In genomic region chr10:133600657-133601056, GRCh38 we compare ENCODE assay signal across 36 cellular contexts. TPM values are rescaled to one million over a fixed set of nuclear protein-coding genes. Genes with fewer than 3 reads are reported as not detected.
"Had no signal": no experiment of that assay in that cellular context is flagged by ENCODE, and none has a peak within 500 bp of the region (broad histone marks: within the 10 kb centered on the region; RNA-seq: fewer than 3 reads in every experiment).

No MANE protein-coding gene starts in this region.

- H3K27me3 ChIP-seq: body of pancreas, brain microvascular endothelial cell had no signal

- H3K27ac ChIP-seq: adrenal gland, body of pancreas, brain microvascular endothelial cell, breast epithelium, VCaP had no signal

- H3K9me3 ChIP-seq: adrenal gland, body of pancreas, breast epithelium had no signal

- ATAC-seq: activated CD8-positive, alpha-beta T cell treated with anti-CD3 and anti-CD28 coated beads for 36 hours; activated naive CD4-positive, alpha-beta T cell treated with anti-CD3 and anti-CD28 coated beads, Interleukin-2, amount 50 U/mL, for 72 hours; activated T-cell treated with anti-CD3 and anti-CD28 coated beads, Interleukin-2, amount 50 U/mL, for 4 hours; activated T-cell treated with anti-CD3 and anti-CD28 coated beads, Interleukin-2, amount 50 U/mL, for 72 hours; activated T-helper 17 cell treated with anti-CD3 and anti-CD28 coated beads, Interleukin-2, amount 50 U/mL, for 72 hours; body of pancreas had no signal

- FAIRE-seq: astrocyte, TTC549 had no signal

- DNase-seq: activated B cell treated with CpG ODN at 0.5 μM for 24 hours; activated CD4-positive, alpha-beta memory T cell treated with anti-CD3 and anti-CD28 coated beads for 36 hours; activated CD4-positive, alpha-beta T cell treated with anti-CD3 and anti-CD28 coated beads for 4 hours; activated CD4-positive, alpha-beta T cell treated with anti-CD3 and anti-CD28 coated beads, Interleukin-2, amount 10 ng/mL, durations not matched to agents 24 days and 14 days; activated CD4-positive, alpha-beta T cell treated with anti-CD3 and anti-CD28 coated beads, Interleukin-2, amount 50 U/mL, for 1 hour; activated CD4-positive, alpha-beta T cell treated with anti-CD3 and anti-CD28 coated beads, Interleukin-2, amount 50 U/mL, for 4 hours; activated CD4-positive, CD25-positive, alpha-beta regulatory T cell treated with anti-CD3 and anti-CD28 coated beads, Interleukin-2, amount 50 U/mL, for 72 hours; activated CD8-positive, alpha-beta memory T cell treated with anti-CD3 and anti-CD28 coated beads, Interleukin-2, amount 50 U/mL, for 4 hours; activated CD8-positive, alpha-beta T cell treated with anti-CD3 and anti-CD28 coated beads for 36 hours; activated effector memory CD4-positive, alpha-beta T cell treated with anti-CD3 and anti-CD28 coated beads, Interleukin-2, amount 50 U/mL, for 16 hours; activated gamma-delta T cell treated with Interleukin-2 at 50 U/mL for 16 hours; activated naive CD4-positive, alpha-beta T cell; activated naive CD4-positive, alpha-beta T cell treated with anti-CD3 and anti-CD28 coated beads for 36 hours; activated naive CD4-positive, alpha-beta T cell treated with anti-CD3 and anti-CD28 coated beads, Interleukin-2, amount 50 U/mL, for 16 hours; activated naive CD8-positive, alpha-beta T cell treated with anti-CD3 and anti-CD28 coated beads for 36 hours; activated T-cell treated with anti-CD3 and anti-CD28 coated beads for 4 hours; activated T-cell treated with anti-CD3 and anti-CD28 coated beads, Interleukin-2, amount 50 U/mL, for 1 hour; activated T-cell treated with anti-CD3 and anti-CD28 coated beads, Interleukin-2, amount 50 U/mL, for 4 hours; activated T-cell treated with anti-CD3 and anti-CD28 coated beads, Interleukin-2, amount 50 U/mL, for 72 hours; adrenal gland; amniotic stem cell; aorta; body of pancreas; brain microvascular endothelial cell; caudate nucleus; cerebellar nuclear complex; T-helper 1 cell; T-helper 2 cell; T-helper 9 cell had no signal

- H3K4me3 ChIP-seq: adrenal gland, body of pancreas, breast epithelium had no signal

- H3K36me3 ChIP-seq: adrenal gland, brain microvascular endothelial cell, breast epithelium had no signal

- H3K4me1 ChIP-seq: adrenal gland, body of pancreas, breast epithelium had no signal

RNA-seq across cellular contexts. Expression of gene FRG2B, which starts 25.9 kb away (rescaled TPM):
- total RNA-seq: activated B cell treated with CpG ODN at 0.5 μM for 24 hours; activated CD4-positive, alpha-beta memory T cell treated with anti-CD3 and anti-CD28 coated beads for 36 hours; activated CD4-positive, alpha-beta T cell treated with anti-CD3 and anti-CD28 coated beads, Interleukin-2, amount 10 ng/mL, durations not matched to agents 24 days and 14 days; activated CD8-positive, alpha-beta memory T cell treated with anti-CD3 and anti-CD28 coated beads for 36 hours; activated CD8-positive, alpha-beta T cell treated with anti-CD3 and anti-CD28 coated beads for 36 hours; activated naive CD4-positive, alpha-beta T cell treated with anti-CD3 and anti-CD28 coated beads for 36 hours; activated naive CD8-positive, alpha-beta T cell treated with anti-CD3 and anti-CD28 coated beads for 36 hours; activated T-cell treated with anti-CD3 and anti-CD28 coated beads, Interleukin-2, amount 50 U/mL, for 72 hours; adrenal gland; aorta; astrocyte; body of pancreas; breast epithelium had no signal
- polyA plus RNA-seq: adrenal gland, aorta had no signal

RNA-seq across cellular contexts. Expression of gene SYCE1, which starts 35.3 kb away (rescaled TPM):
- total RNA-seq: activated B cell treated with CpG ODN at 0.5 μM for 24 hours; activated CD8-positive, alpha-beta T cell treated with anti-CD3 and anti-CD28 coated beads for 36 hours had no signal
